In genomic region chr16:90054554-90054953, GRCh38 we compare ENCODE assay signal across 32 cellular contexts. TPM values are rescaled to one million over a fixed set of nuclear protein-coding genes. Genes with fewer than 3 reads are reported as not detected.
"Had no signal": no experiment of that assay in that cellular context is flagged by ENCODE, and none has a peak within 500 bp of the region (broad histone marks: within the 10 kb centered on the region; RNA-seq: fewer than 3 reads in every experiment).

No MANE protein-coding gene starts in this region.

- FAIRE-seq: TTC549 had no signal

- H3K36me3 Mint-ChIP-seq: activated naive CD8-positive, alpha-beta T cell treated with anti-CD3 and anti-CD28 coated beads for 36 hours had no signal

- H3K4me1 ChIP-seq: Peyer's patch had no signal

- DNase-seq: activated CD4-positive, alpha-beta T cell treated with anti-CD3 and anti-CD28 coated beads, Interleukin-2, amount 10 ng/mL, durations not matched to agents 7 days and 5 days; activated CD4-positive, alpha-beta T cell treated with anti-CD3 and anti-CD28 coated beads, Interleukin-2, amount 50 U/mL, for 48 hours; activated CD8-positive, alpha-beta memory T cell treated with anti-CD3 and anti-CD28 coated beads, Interleukin-2, amount 50 U/mL, for 4 hours; activated effector memory CD4-positive, alpha-beta T cell treated with anti-CD3 and anti-CD28 coated beads, Interleukin-2, amount 50 U/mL, for 16 hours; activated naive CD4-positive, alpha-beta T cell; activated naive CD4-positive, alpha-beta T cell treated with anti-CD3 and anti-CD28 coated beads, Interleukin-2, amount 50 U/mL, for 16 hours; activated naive CD8-positive, alpha-beta T cell treated with anti-CD3 and anti-CD28 coated beads for 36 hours; activated T-cell treated with anti-CD3 and anti-CD28 coated beads, Interleukin-2, amount 50 U/mL, for 72 hours; amniotic stem cell; aorta; brain microvascular endothelial cell; central memory CD4-positive, alpha-beta T cell; MG63; NCI-H1048; NCI-H1105 treated with DMSO at 0.1 percent for 48 hours; NCI-H1436 treated with DMSO at 0.1 percent for 48 hours; NCI-H1694 treated with DMSO at 0.1 percent for 48 hours; NCI-H2029; NCI-H345; NCI-H524 treated with DMSO at 0.1 percent for 48 hours; PC-3; Peyer's patch; RPMI8226; SHP77 treated with DMSO at 0.1 percent for 48 hours; SK-N-SH had no signal

- H3K27ac Mint-ChIP-seq: activated CD4-positive, alpha-beta T cell treated with anti-CD3 and anti-CD28 coated beads, Interleukin-2, amount 10 ng/mL, durations not matched to agents 7 days and 5 days; activated naive CD8-positive, alpha-beta T cell treated with anti-CD3 and anti-CD28 coated beads for 36 hours; activated T-cell treated with anti-CD3 and anti-CD28 coated beads, Interleukin-2, amount 50 U/mL, for 72 hours; activated T-helper 17 cell treated with anti-CD3 and anti-CD28 coated beads, Interleukin-2, amount 50 U/mL, for 72 hours; T-helper 1 cell treated with Interleukin-12 subunit alpha and Interleukin-12 subunit beta and Interleukin-4 antibody, amounts not matched to agents 30 μg/mL and 1 μg/mL, for 36 hours; T-helper 2 cell treated with Interferon-gamma antibody and Interleukin-4, amounts not matched to agents 5 μg/mL and 100 μg/mL, for 36 hours had no signal

- H3K27ac ChIP-seq: brain microvascular endothelial cell, Peyer's patch, SJSA1 had no signal

- H3K27me3 ChIP-seq: brain microvascular endothelial cell, Peyer's patch, SJSA1 had no signal

- H3K4me1 Mint-ChIP-seq: activated CD4-positive, alpha-beta T cell treated with anti-CD3 and anti-CD28 coated beads, Interleukin-2, amount 10 ng/mL, durations not matched to agents 7 days and 5 days had no signal

- H3K36me3 ChIP-seq: brain microvascular endothelial cell, MG63, Peyer's patch, SJSA1 had no signal

- H3K4me3 Mint-ChIP-seq: activated CD4-positive, alpha-beta T cell treated with anti-CD3 and anti-CD28 coated beads, Interleukin-2, amount 10 ng/mL, durations not matched to agents 7 days and 5 days; activated naive CD8-positive, alpha-beta T cell treated with anti-CD3 and anti-CD28 coated beads for 36 hours; activated T-cell treated with anti-CD3 and anti-CD28 coated beads, Interleukin-2, amount 50 U/mL, for 72 hours; activated T-helper 17 cell treated with anti-CD3 and anti-CD28 coated beads, Interleukin-2, amount 50 U/mL, for 72 hours; T-helper 1 cell treated with Interleukin-12 subunit alpha and Interleukin-12 subunit beta and Interleukin-4 antibody, amounts not matched to agents 30 μg/mL and 1 μg/mL, for 36 hours; T-helper 2 cell treated with Interferon-gamma antibody and Interleukin-4, amounts not matched to agents 5 μg/mL and 100 μg/mL, for 36 hours had no signal

- H3K4me2 ChIP-seq: SK-N-SH had no signal

- H3K9ac ChIP-seq: SK-N-SH had no signal

- ATAC-seq: activated T-cell treated with anti-CD3 and anti-CD28 coated beads, Interleukin-2, amount 50 U/mL, for 72 hours; activated T-helper 17 cell treated with anti-CD3 and anti-CD28 coated beads, Interleukin-2, amount 50 U/mL, for 72 hours; PC-3 had no signal

- H3K27me3 Mint-ChIP-seq: activated naive CD8-positive, alpha-beta T cell treated with anti-CD3 and anti-CD28 coated beads for 36 hours had no signal

- H3K4me3 ChIP-seq: MG63, Peyer's patch, SJSA1 had no signal

RNA-seq across cellular contexts. Expression of gene PRDM7, which starts 22.6 kb away (rescaled TPM):
- total RNA-seq: activated CD4-positive, alpha-beta T cell treated with anti-CD3 and anti-CD28 coated beads, Interleukin-2, amount 10 ng/mL, durations not matched to agents 7 days and 5 days; activated naive CD8-positive, alpha-beta T cell treated with anti-CD3 and anti-CD28 coated beads for 36 hours; activated T-cell treated with anti-CD3 and anti-CD28 coated beads, Interleukin-2, amount 50 U/mL, for 72 hours; aorta; cerebellum; NCI-H460; PC-3; Peyer's patch; SJSA1 had no signal
- polyA plus RNA-seq: aorta, SK-N-SH had no signal
